ENCODE assay signal across 19 cellular contexts in genomic region chr13:50426932-50427331, GRCh38.
"Had no signal": no experiment of that assay in that cellular context is flagged by ENCODE, and none has a peak within 500 bp of the region (broad histone marks: within the 10 kb centered on the region; RNA-seq: fewer than 3 reads in every experiment).

No MANE protein-coding gene starts in this region.

- ATAC-seq: left ventricle myocardium superior; stimulated activated naive CD8-positive, alpha-beta T cell treated with anti-CD3 and anti-CD28 coated beads, Interleukin-15, amount 100 ng/mL, for 72 hours had no signal

- H3K4me1 ChIP-seq: colonic mucosa, parathyroid adenoma had no signal

- H3K4me3 Mint-ChIP-seq: naive thymus-derived CD4-positive, alpha-beta T cell; stimulated activated naive CD8-positive, alpha-beta T cell treated with anti-CD3 and anti-CD28 coated beads, Interleukin-15, amount 100 ng/mL, for 72 hours had no signal

- H3K4me3 ChIP-seq: colonic mucosa, suprapubic skin, transverse colon, uterus had no signal

- H3K27ac Mint-ChIP-seq: naive thymus-derived CD4-positive, alpha-beta T cell had no signal

- DNase-seq: activated CD4-positive, alpha-beta T cell treated with anti-CD3 and anti-CD28 coated beads, Interleukin-2, amount 50 U/mL, for 4 hours; activated naive CD4-positive, alpha-beta T cell; activated T-cell treated with anti-CD3 and anti-CD28 coated beads for 4 hours; anterior cingulate cortex; brain microvascular endothelial cell; central memory CD4-positive, alpha-beta T cell; colonic mucosa; foreskin melanocyte; kidney glomerular epithelial cell; left ventricle myocardium superior; naive thymus-derived CD4-positive, alpha-beta T cell; stimulated activated CD8-positive, alpha-beta memory T cell treated with anti-CD3 and anti-CD28 coated beads, Interleukin-4, amount 100 ng/mL, for 48 hours; stimulated activated naive CD8-positive, alpha-beta T cell treated with anti-CD3 and anti-CD28 coated beads, Interleukin-15, amount 100 ng/mL, for 72 hours; SW 1271; transverse colon; uterus had no signal

- H3K36me3 ChIP-seq: brain microvascular endothelial cell, colonic mucosa, neutrophil, suprapubic skin, transverse colon, uterus had no signal

- H3K27ac ChIP-seq: brain microvascular endothelial cell, colonic mucosa, neutrophil, parathyroid adenoma, suprapubic skin, transverse colon, uterus had no signal

- H3K27me3 ChIP-seq: brain microvascular endothelial cell, colonic mucosa, neutrophil, suprapubic skin, transverse colon, uterus had no signal

- H3K9me3 ChIP-seq: colonic mucosa, neutrophil, suprapubic skin, transverse colon, uterus had no signal

- H3K36me3 Mint-ChIP-seq: naive thymus-derived CD4-positive, alpha-beta T cell had no signal

- H3K27me3 Mint-ChIP-seq: naive thymus-derived CD4-positive, alpha-beta T cell; stimulated activated naive CD8-positive, alpha-beta T cell treated with anti-CD3 and anti-CD28 coated beads, Interleukin-15, amount 100 ng/mL, for 72 hours had no signal

- H3K9me3 Mint-ChIP-seq: stimulated activated naive CD8-positive, alpha-beta T cell treated with anti-CD3 and anti-CD28 coated beads, Interleukin-15, amount 100 ng/mL, for 72 hours had no signal
